Comparison of ENCODE assay signal across 26 cellular contexts in the genomic region with DNA sequence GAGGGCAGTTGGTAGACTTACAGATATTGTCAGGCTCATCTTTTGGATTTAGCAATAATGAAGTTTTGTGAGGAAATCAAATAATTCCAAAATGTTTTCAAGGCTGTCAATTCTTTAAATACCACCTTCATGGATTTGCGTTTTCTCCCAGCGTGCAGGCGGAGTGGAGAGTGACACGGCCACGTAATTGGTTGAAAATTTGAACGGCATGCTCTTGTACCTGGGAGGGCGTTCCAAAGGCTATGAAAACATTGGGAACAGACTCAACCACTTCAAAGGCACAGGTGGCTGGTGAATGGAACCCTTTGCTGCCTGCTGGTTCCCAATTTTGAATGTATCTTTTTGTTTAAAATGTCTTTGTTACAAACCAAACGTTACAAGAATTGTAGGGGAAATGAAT. TPM values are rescaled to one million over a fixed set of nuclear protein-coding genes. Genes with fewer than 3 reads are reported as not detected.
DNase-seq lines count a peak whose midpoint lies in the region; ATAC-seq and TF ChIP-seq lines count a peak whose summit lies in the region.
"Had no signal": no experiment of that assay in that cellular context is flagged by ENCODE, and none has a peak within 500 bp of the region (broad histone marks: within the 10 kb centered on the region; RNA-seq: fewer than 3 reads in every experiment).

No MANE protein-coding gene starts in this region.

- no peak overlapping the region for H3K9ac ChIP-seq in mammary epithelial cell (ENCODE audit: insufficient read depth, low read length)

- no peaks in the 10 kb centered on the region for H4K20me1 ChIP-seq in mammary epithelial cell (ENCODE audit: insufficient read depth, low read length)

- no peaks in the 10 kb centered on the region for H3K79me2 ChIP-seq in mammary epithelial cell (ENCODE audit: insufficient read depth, low read length)

- H3K36me3 ChIP-seq in mammary epithelial cell (ENCODE audit: insufficient read depth, low read length) (no peaks in the 10 kb centered on the region), upper lobe of right lung (no peaks in the 10 kb centered on the region), adrenal gland (replicated peaks in 1 of 2) (no peaks in the 10 kb centered on the region)
- H3K36me3 ChIP-seq: Peyer's patch, upper lobe of left lung had no signal

- no peak for TF ChIP-seq CTCF in mammary epithelial cell (conservative IDR thresholded peaks at IDR 0.05 in 1 of 2, IDR thresholded peaks at IDR 0.05 in 1 of 2; ENCODE audit: extremely low read depth in 1 of 2, insufficient read depth in 1 of 2, low read depth in 1 of 2, low read length in 2 of 2)
- no peak for TF ChIP-seq CTCF in upper lobe of right lung (IDR thresholded peaks at IDR 0.05)
- TF ChIP-seq CTCF in adrenal gland (IDR thresholded peaks at IDR 0.05) = no peak

- H3K27ac ChIP-seq in mammary epithelial cell (ENCODE audit: insufficient read depth, low read depth, low read length) = no peak overlapping the region
- H3K27ac ChIP-seq in upper lobe of right lung = no peak overlapping the region
- no peak overlapping the region for H3K27ac ChIP-seq in adrenal gland
- H3K27ac ChIP-seq: HL-60, Peyer's patch, upper lobe of left lung had no signal

- in situ Hi-C loops in T47D (cut with HindIII; ENCODE audit: low pct_unique_long_range_greater_than_20kb, low sequenced_read_pairs) = no loop called here
- in situ Hi-C loops in mammary epithelial cell (cut with MboI; ENCODE audit: low sequenced_read_pairs in 2 of 2) = no loop called here

- intact Hi-C loops in mammary epithelial cell (cut with micrococcal nuclease) (no loop called here), upper lobe of right lung (cut with DNase I) (no loop called here), adrenal gland (cut with DNase I) (no loop called here)

- no peak overlapping the region for H3K4me2 ChIP-seq in mammary epithelial cell (ENCODE audit: insufficient read depth, low read depth, low read length)

- ATAC-seq in upper lobe of right lung = peak; percentile 77
- ATAC-seq in GM19351 (IDR thresholded peaks at IDR 0.05; ENCODE audit: unreplicated experiment) = no peak
- ATAC-seq: activated CD8-positive, alpha-beta T cell treated with anti-CD3 and anti-CD28 coated beads, Interleukin-2, amount 10 ng/mL, durations not matched to agents 7 days and 5 days had no signal

- no peak overlapping the region for H2AFZ ChIP-seq in mammary epithelial cell (ENCODE audit: low read depth, low read length)

- dilution Hi-C loops in mammary epithelial cell (cut with HindIII; ENCODE audit: low sequenced_read_pairs) = loop anchor here (5.0 kb wide), 2 partner anchors 35 to 60 kb away; no protein-coding TSS in a partner anchor

- H3K9me3 ChIP-seq in mammary epithelial cell (replicated peaks; ENCODE audit: insufficient read depth, low read length) = no peaks in the 10 kb centered on the region
- no peaks in the 10 kb centered on the region for H3K9me3 ChIP-seq in upper lobe of right lung
- H3K9me3 ChIP-seq in adrenal gland (replicated peaks in 1 of 3) = no peaks in the 10 kb centered on the region
- H3K9me3 ChIP-seq: Peyer's patch, upper lobe of left lung had no signal

- 0% methylated on average over 8 of the region's 8 CpGs for WGBS in mammary epithelial cell (ENCODE audit: low coverage, missing lambda C conversion rate)
- WGBS in adrenal gland, 4 donors = 66 to 75% (median 71%) methylated on average over 8 of the region's 8 CpGs

- H3K4me3 ChIP-seq in mammary epithelial cell (replicated peaks in 1 of 3; ENCODE audit: insufficient read depth in 1 of 3, low read depth in 2 of 3, low read length in 3 of 3) = no peak overlapping the region
- no peak overlapping the region for H3K4me3 ChIP-seq in upper lobe of right lung
- H3K4me3 ChIP-seq in adrenal gland = no peak overlapping the region
- H3K4me3 ChIP-seq: Peyer's patch, upper lobe of left lung had no signal

- DNase-seq in T47D (ENCODE audit: low read depth in 1 of 2, low spot score in 1 of 2) = peak; percentile 36 to 56
- no peak for DNase-seq in mammary epithelial cell
- peak; percentile 43 for DNase-seq in NCI-H510A (lab: John Stamatoyannopoulos, UW)
- DNase-seq in cerebellum (ENCODE audit: low spot score) = peak; percentile 0
- peak; percentile 41 for DNase-seq in upper lobe of right lung
- DNase-seq in adrenal gland = no peak
- no peak for DNase-seq in COLO668 (lab: John Stamatoyannopoulos, UW; ENCODE audit: unreplicated experiment)
- DNase-seq: activated CD4-positive, alpha-beta T cell treated with anti-CD3 and anti-CD28 coated beads for 1 hour; activated CD8-positive, alpha-beta T cell treated with anti-CD3 and anti-CD28 coated beads, Interleukin-2, amount 10 ng/mL, durations not matched to agents 7 days and 5 days; activated effector memory CD4-positive, alpha-beta T cell treated with anti-CD3 and anti-CD28 coated beads, Interleukin-2, amount 50 U/mL, for 16 hours; activated T-cell treated with anti-CD3 and anti-CD28 coated beads for 4 hours; CD8-positive, alpha-beta memory T cell; cerebellar nuclear complex; DMS79; H9; IMR-90; naive B cell; NCI-H1436; NK-92 treated with Interleukin-12 subunit alpha and Interleukin-12 subunit beta, amount 100 ng/mL, for 24 hours; Peyer's patch; T-helper 1 cell; upper lobe of left lung had no signal

- CTCF ChIA-PET in mammary epithelial cell (lab: Charles Lee; ENCODE audit: low non-redundant PET) = no interaction called here

- H3K4me1 ChIP-seq in mammary epithelial cell (ENCODE audit: insufficient read depth, low read length) (no peaks in the 10 kb centered on the region), upper lobe of right lung (no peaks in the 10 kb centered on the region), adrenal gland (replicated peaks in 1 of 2) (no peaks in the 10 kb centered on the region)
- H3K4me1 ChIP-seq: upper lobe of left lung had no signal

- no peak for TF ChIP-seq POLR2A in adrenal gland (IDR thresholded peaks at IDR 0.05)

- BruUV-seq in mammary epithelial cell (replicated peaks; lab: Mats Ljungman, UMichigan) = no TSS peak

- H3K27me3 ChIP-seq in mammary epithelial cell (ENCODE audit: insufficient read depth, low read length) (peaks cover 4% of the 10 kb centered on the region), upper lobe of right lung (no peaks in the 10 kb centered on the region), adrenal gland (peaks cover 4% of the 10 kb centered on the region)
- H3K27me3 ChIP-seq: Peyer's patch, upper lobe of left lung had no signal

RNA-seq across cellular contexts. Expression of gene SMIM41, which starts 12.4 kb away (rescaled TPM):
- total RNA-seq in mammary epithelial cell = under 1 TPM in 1 of 2 donors, not detected in 1; 0.17 TPM
- not detected for polyA plus RNA-seq in mammary epithelial cell
- not detected for polyA minus RNA-seq in mammary epithelial cell
- 0.18 TPM for total RNA-seq in cerebellum
- 6.1 TPM for total RNA-seq in upper lobe of right lung
- 1 to 10 TPM in 1 of 8 donors, under 1 TPM in 2, not detected in 5; 0.54 to 2.1 (median 0.83) TPM for total RNA-seq in adrenal gland
- polyA plus RNA-seq in adrenal gland = under 1 TPM in 1 of 3 donors, not detected in 2; 0.10 TPM
- total RNA-seq: activated CD8-positive, alpha-beta T cell treated with anti-CD3 and anti-CD28 coated beads, Interleukin-2, amount 10 ng/mL, durations not matched to agents 7 days and 5 days; CD8-positive, alpha-beta memory T cell; H9; IMR-90; kidney epithelial cell; skeletal muscle tissue had no signal
- polyA plus RNA-seq: CD8-positive, alpha-beta memory T cell; IMR-90 had no signal

RNA-seq across cellular contexts. Expression of gene ATG101, which starts 22.1 kb away (rescaled TPM):
- total RNA-seq in mammary epithelial cell (10 to 100 TPM; 44.8 to 59.4 TPM), cerebellum (12.8 TPM), upper lobe of right lung (37.3 TPM), adrenal gland (10 to 100 TPM; 28.8 to 60.4 (median 38.6) TPM)
- polyA plus RNA-seq in mammary epithelial cell (90.8 TPM), adrenal gland (10 to 100 TPM; 20.9 to 28.6 (median 27.1) TPM)
- polyA minus RNA-seq in mammary epithelial cell = 36.4 TPM

RNA-seq across cellular contexts. Expression of gene NR4A1, which starts 40.6 kb away (rescaled TPM):
- total RNA-seq in mammary epithelial cell (1 to 10 TPM in 1 of 2 donors, under 1 TPM in 1; 0.17 to 2.4 TPM), cerebellum (2.4 TPM), upper lobe of right lung (67.0 TPM), adrenal gland (100 to 1,000 TPM in 5 of 8 donors, 10 to 100 TPM in 3; 49.5 to 854 (median 185) TPM)
- polyA plus RNA-seq in mammary epithelial cell (0.44 TPM), adrenal gland (100 to 1,000 TPM in 2 of 3 donors, 10 to 100 TPM in 1; 34.5 to 499 (median 282) TPM)
- 1.4 TPM for polyA minus RNA-seq in mammary epithelial cell

Comparison
In these comparisons a context has a peak if more than half of its experiments do, and no peak if none do; other contexts are left out.
1. DNase-seq: peak in T47D (2 of 2), NCI-H510A (single experiment), cerebellum (single experiment) and upper lobe of right lung (single experiment); none in mammary epithelial cell (single experiment), adrenal gland (0 of 7) and COLO668 (single experiment).
2. RNA of gene NR4A1, which starts 40.6 kb away (total RNA-seq): 49.5 to 854 TPM in adrenal gland and 67.0 TPM in upper lobe of right lung (single experiment); 2.4 TPM in cerebellum (single experiment) and 0.17 to 2.4 TPM in mammary epithelial cell; every median in the first group is over 10 times any median in the second.